12 cellular contexts compared by ENCODE assay signal in genomic region chr17:45063198-45063597, GRCh38. TPM values are rescaled to one million over a fixed set of nuclear protein-coding genes. Genes with fewer than 3 reads are reported as not detected.
DNase-seq lines count a peak whose midpoint lies in the region; ATAC-seq, FAIRE-seq and TF ChIP-seq lines count a peak whose summit lies in the region.
"Had no signal": no experiment of that assay in that cellular context is flagged by ENCODE, and none has a peak within 500 bp of the region (broad histone marks: within the 10 kb centered on the region; RNA-seq: fewer than 3 reads in every experiment).

No MANE protein-coding gene starts in this region.

- H3K4me2 ChIP-seq in BLaER1 (peak overlapping the region; percentile 93), fibroblast of lung (ENCODE audit: extremely low read depth, insufficient read depth, low read length) (peak overlapping the region; percentile 34)

- no peak for TF ChIP-seq CTCF in fibroblast of lung (conservative IDR thresholded peaks at IDR 0.05 in 1 of 2, IDR thresholded peaks at IDR 0.05 in 1 of 2; ENCODE audit: low read depth in 1 of 2, low read length in 2 of 2)

- H3K9me3 ChIP-seq in BLaER1 = no peaks in the 10 kb centered on the region
- H3K9me3 ChIP-seq in T-helper 17 cell (ENCODE audit: control insufficient read depth, low read length, poor library complexity, severe bottlenecking) = no peaks in the 10 kb centered on the region
- H3K9me3 ChIP-seq in fibroblast of lung (ENCODE audit: control insufficient read depth, insufficient read depth, low read depth, low read length) = no peaks in the 10 kb centered on the region

- peak overlapping the region; percentile 13; the same call in 1 of the 2 replicates for H3K9ac ChIP-seq in BLaER1
- no peak overlapping the region for H3K9ac ChIP-seq in fibroblast of lung (ENCODE audit: insufficient read depth, low read length)

- no peaks in the 10 kb centered on the region for H3K27me3 Mint-ChIP-seq in T-helper 17 cell

- peak overlapping the region; percentile 50 for H3K4me3 Mint-ChIP-seq in T-helper 17 cell

- H3K27ac ChIP-seq in BLaER1 (0 out of 2 replicates have a peak overlapping the region, but pooled peaks have one; percentile 4), fibroblast of lung (ENCODE audit: insufficient read depth, low read length) (no peak overlapping the region)

- H3K4me1 ChIP-seq in BLaER1 (peaks cover 40% of the 10 kb centered on the region), fibroblast of lung (ENCODE audit: control insufficient read depth, extremely low read depth, insufficient read depth, low read length) (peaks cover 11% of the 10 kb centered on the region)

- H3K4me1 Mint-ChIP-seq in T-helper 17 cell = peaks cover 16% of the 10 kb centered on the region

- H3K36me3 ChIP-seq in BLaER1 (peaks cover 38% of the 10 kb centered on the region), fibroblast of lung (ENCODE audit: control insufficient read depth, insufficient read depth, low read length) (no peaks in the 10 kb centered on the region)

- no peak overlapping the region for H2AFZ ChIP-seq in fibroblast of lung (ENCODE audit: low read length)

- no peak for ATAC-seq in T-helper 17 cell
- ATAC-seq in GM18519 (IDR thresholded peaks at IDR 0.05; ENCODE audit: low FRiP score, unreplicated experiment) = no peak
- no peak for ATAC-seq in GM21576 (IDR thresholded peaks at IDR 0.05; ENCODE audit: unreplicated experiment)

- no peaks in the 10 kb centered on the region for H3K27me3 ChIP-seq in BLaER1
- no peaks in the 10 kb centered on the region for H3K27me3 ChIP-seq in fibroblast of lung (ENCODE audit: control insufficient read depth, insufficient read depth, low read length)

- peaks cover 77% of the 10 kb centered on the region for H3K79me2 ChIP-seq in fibroblast of lung (ENCODE audit: control insufficient read depth, insufficient read depth, low read length)

- peak; percentile 78 for FAIRE-seq in GM18507 (lab: Jason Lieb, UNC)
- FAIRE-seq: H1 had no signal

- H3K4me3 ChIP-seq in BLaER1 (peak overlapping the region; percentile 78), fibroblast of lung (replicated peaks in 1 of 4; ENCODE audit: control extremely low read depth in 1 of 4, insufficient read depth in 1 of 4, low read depth in 3 of 4, low read length in 4 of 4) (peak overlapping the region in 1 of 4 experiments; percentile 10)

- no peaks in the 10 kb centered on the region for H3K36me3 Mint-ChIP-seq in T-helper 17 cell (ENCODE audit: low read depth)

- DNase-seq in GM18507 (ENCODE audit: extremely low spot score, insufficient read length, low read depth) (no peak), T-helper 17 cell (no peak), fibroblast of lung (ENCODE audit: low read depth in 2 of 2) (no peak), NCI-H1436 treated with DMSO at 0.1 percent for 48 hours (lab: John Stamatoyannopoulos, UW) (no peak), RPMI8226 (no peak)
- DNase-seq: central memory CD4-positive, alpha-beta T cell; mesendoderm; NCI-H2029 had no signal

- no peak overlapping the region for H3K27ac Mint-ChIP-seq in T-helper 17 cell

- H4K20me1 ChIP-seq in BLaER1 (peaks cover 61% of the 10 kb centered on the region), fibroblast of lung (ENCODE audit: control insufficient read depth, extremely low read depth, insufficient read depth, low read length) (no peaks in the 10 kb centered on the region)

RNA-seq across cellular contexts. Expression of gene NMT1, which starts 2.1 kb away (rescaled TPM):
- total RNA-seq in T-helper 17 cell (10 to 100 TPM; 78.2 to 85.9 TPM), fibroblast of lung (73.2 and 124 TPM in 2 replicates)
- polyA plus RNA-seq in fibroblast of lung = 46.2 and 57.1 TPM in 2 replicates
- 104 and 130 TPM in 2 replicates for polyA plus RNA-seq in fibroblast of lung (2012)
- 67.8 and 173 TPM in 2 replicates for polyA minus RNA-seq in fibroblast of lung (ENCODE audit: low replicate concordance)

RNA-seq across cellular contexts. Expression of gene DCAKD, which starts 11.8 kb away (rescaled TPM):
- total RNA-seq in T-helper 17 cell (10 to 100 TPM; 13.5 to 20.3 TPM), fibroblast of lung (39.8 and 41.5 TPM in 2 replicates)
- 21.8 TPM in 2 replicates for polyA plus RNA-seq in fibroblast of lung
- polyA plus RNA-seq in fibroblast of lung (2012) = 26.3 and 28.3 TPM in 2 replicates
- 85.1 and 89.3 TPM in 2 replicates for polyA minus RNA-seq in fibroblast of lung (ENCODE audit: low replicate concordance)
